Comparison of ENCODE assay signal across 18 cellular contexts in the genomic region with DNA sequence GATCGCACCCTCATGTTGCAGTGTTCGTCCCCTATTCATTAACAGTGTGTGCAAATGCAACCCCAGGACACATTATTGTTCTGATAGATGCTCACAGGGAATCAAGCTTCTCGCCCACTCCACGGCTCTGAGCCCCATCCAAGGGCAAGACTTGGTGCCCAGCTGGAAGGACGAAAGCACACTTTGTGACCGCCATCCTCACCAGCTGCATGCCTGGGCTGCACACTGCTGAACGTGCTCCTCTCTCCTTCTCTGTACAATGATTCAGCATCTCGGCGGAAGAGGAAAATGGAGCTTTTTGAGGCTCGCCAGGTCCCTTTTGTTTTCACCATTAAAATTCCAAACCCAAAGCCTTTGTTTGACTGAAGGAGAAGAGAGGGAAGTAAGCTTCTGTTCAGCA. TPM values are rescaled to one million over a fixed set of nuclear protein-coding genes. Genes with fewer than 3 reads are reported as not detected.
DNase-seq lines count a peak whose midpoint lies in the region; ATAC-seq and TF ChIP-seq lines count a peak whose summit lies in the region.
"Had no signal": no experiment of that assay in that cellular context is flagged by ENCODE, and none has a peak within 500 bp of the region (broad histone marks: within the 10 kb centered on the region; RNA-seq: fewer than 3 reads in every experiment).

No MANE protein-coding gene starts in this region.

- H3K27ac Mint-ChIP-seq in activated naive CD4-positive, alpha-beta T cell treated with anti-CD3 and anti-CD28 coated beads, Interleukin-2, amount 50 U/mL, for 24 hours = peak overlapping the region; percentile 23
- no peak overlapping the region for H3K27ac Mint-ChIP-seq in activated naive CD4-positive, alpha-beta T cell treated with anti-CD3 and anti-CD28 coated beads, Interleukin-2, amount 10 ng/mL, durations not matched to agents 7 days and 5 days
- no peak overlapping the region for H3K27ac Mint-ChIP-seq in endothelial cell (ENCODE audit: unreplicated experiment)

- CTCF ChIA-PET in activated naive CD4-positive, alpha-beta T cell treated with anti-CD3 and anti-CD28 coated beads, Interleukin-2, amount 10 ng/mL, durations not matched to agents 7 days and 5 days (lab: Charles Lee) = interaction anchor here (0.7 to 1.5 kb wide), 5 partner anchors 13 to 65 kb away, joined by 3 to 7 read pairs (median 4); no protein-coding TSS in a partner anchor

- peaks cover 0 to 4% (median 0%) of the 10 kb centered on the region in 9 donors for H3K4me1 ChIP-seq in heart right ventricle
- H3K4me1 ChIP-seq: A549 had no signal

- intact Hi-C loops in sciatic nerve (cut with DNase I) = no loop called here
- intact Hi-C loops in heart right ventricle (cut with DNase I) = loop anchor here in 2 of 10 donors (5.0 kb wide), 2 partner anchors 63 to 68 kb away; no protein-coding TSS in a partner anchor

- no peak overlapping the region for H3K27ac ChIP-seq in heart right ventricle
- H3K27ac ChIP-seq: A549, GM23248 had no signal

- WGBS in heart right ventricle, 2 donors = 91 to 92% methylated on average over 10 of the region's 10 CpGs

- no peak for TF ChIP-seq CTCF in endothelial cell (IDR thresholded peaks at IDR 0.05; ENCODE audit: unreplicated experiment)
- TF ChIP-seq CTCF in heart right ventricle (IDR thresholded peaks at IDR 0.05) = no peak

- H3K27me3 Mint-ChIP-seq in activated naive CD4-positive, alpha-beta T cell treated with anti-CD3 and anti-CD28 coated beads, Interleukin-2, amount 50 U/mL, for 24 hours = no peaks in the 10 kb centered on the region
- H3K27me3 Mint-ChIP-seq in activated naive CD4-positive, alpha-beta T cell treated with anti-CD3 and anti-CD28 coated beads, Interleukin-2, amount 10 ng/mL, durations not matched to agents 7 days and 5 days = peaks cover 5% of the 10 kb centered on the region
- H3K27me3 Mint-ChIP-seq in endothelial cell (ENCODE audit: unreplicated experiment) = peaks cover 5% of the 10 kb centered on the region
- H3K27me3 Mint-ChIP-seq: CD4-positive, alpha-beta memory T cell had no signal

- H3K4me1 Mint-ChIP-seq in activated naive CD4-positive, alpha-beta T cell treated with anti-CD3 and anti-CD28 coated beads, Interleukin-2, amount 50 U/mL, for 24 hours = no peaks in the 10 kb centered on the region
- H3K4me1 Mint-ChIP-seq in activated naive CD4-positive, alpha-beta T cell treated with anti-CD3 and anti-CD28 coated beads, Interleukin-2, amount 10 ng/mL, durations not matched to agents 7 days and 5 days = peaks cover 4% of the 10 kb centered on the region
- H3K4me1 Mint-ChIP-seq in endothelial cell (ENCODE audit: unreplicated experiment) = peaks cover 17% of the 10 kb centered on the region

- DNase-seq in activated naive CD4-positive, alpha-beta T cell treated with anti-CD3 and anti-CD28 coated beads, Interleukin-2, amount 10 ng/mL, durations not matched to agents 7 days and 5 days = no peak
- DNase-seq in endothelial cell (ENCODE audit: low spot score) = no peak
- DNase-seq in sciatic nerve (ENCODE audit: low spot score) = peak; percentile 46
- no peak for DNase-seq in heart right ventricle
- DNase-seq in NCI-H2107 (lab: John Stamatoyannopoulos, UW) = no peak
- DNase-seq in HuH-7 (ENCODE audit: low spot score) = no peak
- DNase-seq: Calu3; CD4-positive, alpha-beta memory T cell; GF-D8; GM23248; KBM-7; NCI-H1694 treated with DMSO at 0.1 percent for 48 hours; NCI-H510A; NCI-H774; OCI-M1; SHP77 had no signal

- peaks cover 0 to 4% (median 0%) of the 10 kb centered on the region in 7 donors for H3K27me3 ChIP-seq in heart right ventricle

- no peak overlapping the region for H3K4me3 ChIP-seq in heart right ventricle
- H3K4me3 ChIP-seq: A549, GM23248 had no signal

- no peaks in the 10 kb centered on the region for H3K9me3 ChIP-seq in heart right ventricle
- H3K9me3 ChIP-seq: A549 had no signal

- ATAC-seq in sciatic nerve = no peak
- ATAC-seq in heart right ventricle = no peak
- ATAC-seq: A549 had no signal

- peaks cover 0 to 63% (median 26%) of the 10 kb centered on the region in 9 donors for H3K36me3 ChIP-seq in heart right ventricle

- peaks cover 6% of the 10 kb centered on the region for H3K36me3 Mint-ChIP-seq in activated naive CD4-positive, alpha-beta T cell treated with anti-CD3 and anti-CD28 coated beads, Interleukin-2, amount 50 U/mL, for 24 hours
- peaks cover 18% of the 10 kb centered on the region for H3K36me3 Mint-ChIP-seq in activated naive CD4-positive, alpha-beta T cell treated with anti-CD3 and anti-CD28 coated beads, Interleukin-2, amount 10 ng/mL, durations not matched to agents 7 days and 5 days
- H3K36me3 Mint-ChIP-seq in endothelial cell (ENCODE audit: low read depth, unreplicated experiment) = peaks cover 47% of the 10 kb centered on the region

- H3K9me3 Mint-ChIP-seq in activated naive CD4-positive, alpha-beta T cell treated with anti-CD3 and anti-CD28 coated beads, Interleukin-2, amount 50 U/mL, for 24 hours = no peaks in the 10 kb centered on the region
- no peaks in the 10 kb centered on the region for H3K9me3 Mint-ChIP-seq in activated naive CD4-positive, alpha-beta T cell treated with anti-CD3 and anti-CD28 coated beads, Interleukin-2, amount 10 ng/mL, durations not matched to agents 7 days and 5 days
- no peaks in the 10 kb centered on the region for H3K9me3 Mint-ChIP-seq in endothelial cell (ENCODE audit: unreplicated experiment)
- H3K9me3 Mint-ChIP-seq: CD4-positive, alpha-beta memory T cell had no signal

- H3K4me3 Mint-ChIP-seq in activated naive CD4-positive, alpha-beta T cell treated with anti-CD3 and anti-CD28 coated beads, Interleukin-2, amount 50 U/mL, for 24 hours = no peak overlapping the region
- no peak overlapping the region for H3K4me3 Mint-ChIP-seq in activated naive CD4-positive, alpha-beta T cell treated with anti-CD3 and anti-CD28 coated beads, Interleukin-2, amount 10 ng/mL, durations not matched to agents 7 days and 5 days
- peak overlapping the region; percentile 42 for H3K4me3 Mint-ChIP-seq in endothelial cell (ENCODE audit: unreplicated experiment)
- H3K4me3 Mint-ChIP-seq: CD4-positive, alpha-beta memory T cell had no signal

RNA-seq across cellular contexts. Expression of a gene that starts 41.9 kb away (rescaled TPM):
- total RNA-seq in endothelial cell (ENCODE audit: unreplicated experiment) (19.7 TPM), sciatic nerve (1.3 TPM), heart right ventricle (10 to 100 TPM in 1 of 10 donors, 1 to 10 TPM in 4, under 1 TPM in 5; 0.28 to 19.1 (median 0.72) TPM)
- polyA plus RNA-seq in heart right ventricle = under 1 TPM; 0.09 to 0.15 TPM
